In genomic region chr11:117833401-117833891, GRCh38 we compare ENCODE assay signal across 9 cellular contexts. TPM values are rescaled to one million over a fixed set of nuclear protein-coding genes. Genes with fewer than 3 reads are reported as not detected.
DNase-seq lines count a peak whose midpoint lies in the region; ATAC-seq, FAIRE-seq and TF ChIP-seq lines count a peak whose summit lies in the region.
"Had no signal": no experiment of that assay in that cellular context is flagged by ENCODE, and none has a peak within 500 bp of the region (broad histone marks: within the 10 kb centered on the region; RNA-seq: fewer than 3 reads in every experiment).

No MANE protein-coding gene starts in this region.

- ATAC-seq in GM19397 (IDR thresholded peaks at IDR 0.05; ENCODE audit: unreplicated experiment), result no peak

- no peak overlapping the region for H3K27ac ChIP-seq in suprapubic skin

- no peak for TF ChIP-seq POLR2A in suprapubic skin (IDR thresholded peaks at IDR 0.05)

- TF ChIP-seq EP300 in suprapubic skin (IDR thresholded peaks at IDR 0.05), result no peak

- 60% methylated on average over 5 of the region's 7 CpGs for WGBS in suprapubic skin

- no peak for TF ChIP-seq CTCF in suprapubic skin (IDR thresholded peaks at IDR 0.05)

- H3K4me3 ChIP-seq in suprapubic skin, result no peak overlapping the region
- H3K4me3 ChIP-seq: MG63 had no signal

- H3K27me3 ChIP-seq in suprapubic skin, result peaks cover 10% of the 10 kb centered on the region
- H3K27me3 ChIP-seq: MG63 had no signal

- no peaks in the 10 kb centered on the region for H3K36me3 ChIP-seq in suprapubic skin
- H3K36me3 ChIP-seq: MG63 had no signal

- no peaks in the 10 kb centered on the region for H3K9me3 ChIP-seq in suprapubic skin
- H3K9me3 ChIP-seq: MG63 had no signal

- H3K4me1 ChIP-seq in suprapubic skin, result peaks cover 14% of the 10 kb centered on the region

- DNase-seq in activated CD8-positive, alpha-beta memory T cell treated with anti-CD3 and anti-CD28 coated beads, Interleukin-2, amount 50 U/mL, for 48 hours, result peak; percentile 51
- DNase-seq in activated CD8-positive, alpha-beta memory T cell treated with anti-CD3 and anti-CD28 coated beads, Interleukin-2, amount 50 U/mL, for 4 hours, result no peak
- DNase-seq in NCI-H510A treated with DMSO at 0.1 percent for 48 hours (lab: John Stamatoyannopoulos, UW) (peak; percentile 98), suprapubic skin (ENCODE audit: low spot score in 2 of 2) (peak; percentile 64 to 77), urothelium cell line (ENCODE audit: low spot score) (no peak), AG08396 (ENCODE audit: low spot score) (no peak)
- DNase-seq: MG63 had no signal

- FAIRE-seq in islet of Langerhans (lab: Jason Lieb, UNC) (peak; percentile 90), urothelium cell line (lab: Jason Lieb, UNC) (no peak)

RNA-seq across cellular contexts. Expression of gene FXYD2, which starts 8.9 kb away (rescaled TPM):
- total RNA-seq in suprapubic skin, result not detected

RNA-seq across cellular contexts. Expression of gene DSCAML1, which starts 36.4 kb away (rescaled TPM):
- total RNA-seq in suprapubic skin, result under 1 TPM in 3 of 4 donors, not detected in 1; 0.11 to 0.24 (median 0.21) TPM

RNA-seq across cellular contexts. Expression of gene FXYD6, which starts 43.0 kb away (rescaled TPM):
- 10 to 100 TPM in 2 of 4 donors, 1 to 10 TPM in 2; 4.8 to 15.9 (median 9.5) TPM for total RNA-seq in suprapubic skin

Comparison
In these comparisons a context has a peak if more than half of its experiments do, and no peak if none do; other contexts are left out.
1. DNase-seq: peak in activated CD8-positive, alpha-beta memory T cell treated with anti-CD3 and anti-CD28 coated beads, Interleukin-2, amount 50 U/mL, for 48 hours (single experiment), NCI-H510A treated with DMSO at 0.1 percent for 48 hours (single experiment) and suprapubic skin (2 of 2); none in activated CD8-positive, alpha-beta memory T cell treated with anti-CD3 and anti-CD28 coated beads, Interleukin-2, amount 50 U/mL, for 4 hours (single experiment), urothelium cell line (single experiment) and AG08396 (single experiment).